ENCODE assay signal across 8 cellular contexts in the genomic region with DNA sequence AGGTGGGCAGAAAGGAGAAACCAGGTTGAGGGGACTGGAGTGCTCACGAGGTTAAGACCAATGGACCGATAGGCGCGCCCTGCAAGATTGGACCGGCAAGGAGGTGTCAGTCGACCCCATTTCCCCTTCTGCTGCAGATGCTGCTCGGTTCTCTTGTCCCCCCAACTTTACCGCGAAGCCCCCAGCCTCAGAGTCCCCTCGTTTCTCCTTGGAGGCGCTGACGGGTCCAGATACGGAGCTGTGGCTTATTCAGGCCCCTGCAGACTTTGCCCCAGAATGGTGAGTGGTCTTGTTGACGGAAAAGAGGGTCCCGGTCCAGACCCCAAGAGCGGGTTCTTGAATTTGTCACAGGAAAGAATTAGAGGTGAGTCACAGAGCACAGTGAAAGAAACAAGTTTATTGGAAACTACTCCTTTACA. TPM values are rescaled to one million over a fixed set of nuclear protein-coding genes. Genes with fewer than 3 reads are reported as not detected.
DNase-seq lines count a peak whose midpoint lies in the region; ATAC-seq and TF ChIP-seq lines count a peak whose summit lies in the region.

No MANE protein-coding gene starts in this region.

- H3K36me3 ChIP-seq in ACC112 (ENCODE audit: insufficient read depth, low read length), result no peaks in the 10 kb centered on the region
- H3K36me3 ChIP-seq in mucosa of descending colon (ENCODE audit: low read depth), result no peaks in the 10 kb centered on the region

- H3K27ac ChIP-seq in ACC112 (ENCODE audit: low read depth, low read length), result no peak overlapping the region
- H3K27ac ChIP-seq in HL-60 (replicated peaks), result peak overlapping the region; percentile 99

- peaks cover 18% of the 10 kb centered on the region for H3K36me3 Mint-ChIP-seq in brain

- no peaks in the 10 kb centered on the region for H3K27me3 ChIP-seq in ACC112 (ENCODE audit: insufficient read depth, low read length)
- no peaks in the 10 kb centered on the region for H3K27me3 ChIP-seq in HL-60 (ENCODE audit: insufficient read depth, poor library complexity, severe bottlenecking)

- no peak for TF ChIP-seq CTCF in HL-60 (IDR thresholded peaks at IDR 0.05; ENCODE audit: insufficient read depth, low read length)
- TF ChIP-seq CTCF in brain (conservative IDR thresholded peaks at IDR 0.05), result no peak
- TF ChIP-seq CTCF in mucosa of descending colon (IDR thresholded peaks at IDR 0.05), result no peak

- peaks cover 48% of the 10 kb centered on the region for H3K27me3 Mint-ChIP-seq in brain

- DNase-seq in HL-60 (ENCODE audit: low read depth in 1 of 2, low spot score in 1 of 2) (no peak), mucosa of descending colon (no peak), HK-2 (ENCODE audit: unreplicated experiment) (no peak)

- H3K4me1 Mint-ChIP-seq in brain, result peaks cover 44% of the 10 kb centered on the region

- ATAC-seq in mucosa of descending colon (no peak), HG03139 (IDR thresholded peaks at IDR 0.05; ENCODE audit: unreplicated experiment) (no peak), GM19452 (IDR thresholded peaks at IDR 0.05; ENCODE audit: unreplicated experiment) (no peak), HG03175 (IDR thresholded peaks at IDR 0.05; ENCODE audit: unreplicated experiment) (no peak)

- H2AFZ ChIP-seq in ACC112 (ENCODE audit: low read length, unreplicated experiment), result no peak overlapping the region

- H3K4me3 Mint-ChIP-seq in brain, result peak overlapping the region; percentile 90 to 94 (median 92)

- no peaks in the 10 kb centered on the region for H3K9me3 ChIP-seq in mucosa of descending colon

- H3K4me1 ChIP-seq in ACC112 (ENCODE audit: control insufficient read depth, insufficient read depth, low read length, unreplicated experiment) (peaks cover 16% of the 10 kb centered on the region), mucosa of descending colon (ENCODE audit: low read depth) (peaks cover 27% of the 10 kb centered on the region)

- intact Hi-C loops in mucosa of descending colon (cut with DNase I, micrococcal nuclease), result no loop called here

- peaks cover 26% of the 10 kb centered on the region for H3K79me2 ChIP-seq in ACC112 (ENCODE audit: control insufficient read depth, insufficient read depth, low read length, unreplicated experiment)

- H3K9me3 Mint-ChIP-seq in brain, result peaks cover 0 to 5% (median 0%) of the 10 kb centered on the region in 5 experiments

- peak overlapping the region in 4 of 5 experiments; percentile 41 to 98 (median 96) for H3K27ac Mint-ChIP-seq in brain

- peak overlapping the region; percentile 80 for H3K4me3 ChIP-seq in ACC112 (ENCODE audit: low read depth, low read length)
- peak overlapping the region; percentile 99 for H3K4me3 ChIP-seq in HL-60 (replicated peaks; ENCODE audit: insufficient read depth, low read length)
- H3K4me3 ChIP-seq in mucosa of descending colon, result peak overlapping the region; percentile 41

RNA-seq across cellular contexts. Expression of a gene that starts 0.5 kb away (rescaled TPM):
- 4.9 TPM for polyA plus RNA-seq in brain (ENCODE audit: insufficient read depth, low read depth, low replicate concordance)
- total RNA-seq in mucosa of descending colon, result 1 to 10 TPM; 3.2 to 4.1 (median 3.2) TPM

RNA-seq across cellular contexts. Expression of a gene that starts 2.1 kb away (rescaled TPM):
- 14.8 TPM for polyA plus RNA-seq in brain (ENCODE audit: insufficient read depth, low read depth, low replicate concordance)
- total RNA-seq in mucosa of descending colon, result 10 to 100 TPM; 21.1 to 36.7 (median 30.8) TPM

RNA-seq across cellular contexts. Expression of a gene that starts 16.8 kb away (rescaled TPM):
- polyA plus RNA-seq in brain (ENCODE audit: insufficient read depth, low read depth, low replicate concordance), result 97.8 TPM
- 10 to 100 TPM; 37.7 to 51.2 (median 46.6) TPM for total RNA-seq in mucosa of descending colon

RNA-seq across cellular contexts. Expression of a gene that starts 36.6 kb away (rescaled TPM):
- 34.8 TPM for polyA plus RNA-seq in brain (ENCODE audit: insufficient read depth, low read depth, low replicate concordance)
- total RNA-seq in mucosa of descending colon, result 10 to 100 TPM; 11.2 to 22.9 (median 14.7) TPM

Comparison
In these comparisons a context has a peak if more than half of its experiments do, and no peak if none do; other contexts are left out.
1. H3K4me3 ChIP-seq: peak in every context shown above with its lines; median percentile 99 in HL-60; 80 in ACC112; 41 in mucosa of descending colon.